Comparison of ENCODE assay signal across 10 cellular contexts in the genomic region with DNA sequence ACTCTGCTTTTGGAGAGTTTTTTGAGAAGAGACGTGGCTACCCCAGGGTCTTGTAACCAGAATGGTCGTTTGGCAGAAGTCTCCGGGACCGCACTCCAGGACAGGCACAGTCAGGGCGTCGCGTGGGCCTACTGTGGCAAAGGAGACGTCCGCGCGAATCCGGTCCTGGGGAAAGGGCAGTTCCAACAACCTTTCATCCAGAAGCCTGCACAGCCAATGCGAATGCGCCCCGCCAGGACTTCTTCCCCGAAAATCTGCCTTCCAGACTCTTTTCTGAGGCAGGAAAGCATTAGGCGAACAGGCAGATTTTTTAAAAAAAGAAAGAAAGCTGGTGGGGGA. TPM values are rescaled to one million over a fixed set of nuclear protein-coding genes. Genes with fewer than 3 reads are reported as not detected.
DNase-seq lines count a peak whose midpoint lies in the region; ATAC-seq, FAIRE-seq and TF ChIP-seq lines count a peak whose summit lies in the region.
"Had no signal": no experiment of that assay in that cellular context is flagged by ENCODE, and none has a peak within 500 bp of the region (broad histone marks: within the 10 kb centered on the region; RNA-seq: fewer than 3 reads in every experiment).

No MANE protein-coding gene starts in this region.

- no peak overlapping the region for H3K27ac Mint-ChIP-seq in activated CD4-positive, alpha-beta memory T cell treated with anti-CD3 and anti-CD28 coated beads, Interleukin-2, amount 10 ng/mL, durations not matched to agents 7 days and 5 days
- no peak overlapping the region for H3K27ac Mint-ChIP-seq in activated CD4-positive, alpha-beta memory T cell treated with anti-CD3 and anti-CD28 coated beads for 36 hours
- no peak overlapping the region for H3K27ac Mint-ChIP-seq in activated naive CD8-positive, alpha-beta T cell treated with anti-CD3 and anti-CD28 coated beads, Interleukin-2, amount 10 ng/mL, durations not matched to agents 7 days and 5 days

- peak overlapping the region; percentile 82 for H3K4me2 ChIP-seq in keratinocyte (ENCODE audit: control insufficient read depth, extremely low read depth, insufficient read depth, low read depth, low read length)

- POLR2A ChIA-PET in activated CD4-positive, alpha-beta memory T cell treated with anti-CD3 and anti-CD28 coated beads, Interleukin-2, amount 10 ng/mL, durations not matched to agents 7 days and 5 days (lab: Charles Lee), result no interaction called here
- POLR2A ChIA-PET in activated CD4-positive, alpha-beta memory T cell treated with anti-CD3 and anti-CD28 coated beads for 36 hours (lab: Charles Lee), result no interaction called here
- POLR2A ChIA-PET in activated naive CD8-positive, alpha-beta T cell treated with anti-CD3 and anti-CD28 coated beads, Interleukin-2, amount 10 ng/mL, durations not matched to agents 7 days and 5 days (lab: Charles Lee), result no interaction called here

- no peak for ATAC-seq in activated naive CD8-positive, alpha-beta T cell treated with anti-CD3 and anti-CD28 coated beads, Interleukin-2, amount 10 ng/mL, durations not matched to agents 7 days and 5 days (ENCODE audit: low read depth)
- ATAC-seq in thoracic aorta (ENCODE audit: insufficient number of reproducible peaks, low FRiP score, low read depth), result no peak
- ATAC-seq: Panc1 had no signal

- CTCF ChIA-PET in activated CD4-positive, alpha-beta memory T cell treated with anti-CD3 and anti-CD28 coated beads, Interleukin-2, amount 10 ng/mL, durations not matched to agents 7 days and 5 days (lab: Charles Lee), result interaction anchor here (0.8 kb wide), 1 partner anchor 18 kb away, joined by 4 read pairs; no protein-coding TSS in a partner anchor
- CTCF ChIA-PET in activated CD4-positive, alpha-beta memory T cell treated with anti-CD3 and anti-CD28 coated beads for 36 hours (lab: Charles Lee), result interaction anchor here (0.7 kb wide), 1 partner anchor 12 kb away, joined by 3 read pairs; no protein-coding TSS in a partner anchor

- H3K9ac ChIP-seq in keratinocyte (ENCODE audit: control insufficient read depth, extremely low read depth, insufficient read depth, low read length), result no peak overlapping the region

- peaks cover 20% of the 10 kb centered on the region for H3K4me1 Mint-ChIP-seq in activated CD4-positive, alpha-beta memory T cell treated with anti-CD3 and anti-CD28 coated beads, Interleukin-2, amount 10 ng/mL, durations not matched to agents 7 days and 5 days
- peaks cover 31% of the 10 kb centered on the region for H3K4me1 Mint-ChIP-seq in activated CD4-positive, alpha-beta memory T cell treated with anti-CD3 and anti-CD28 coated beads for 36 hours (ENCODE audit: low read depth)
- H3K4me1 Mint-ChIP-seq in activated naive CD8-positive, alpha-beta T cell treated with anti-CD3 and anti-CD28 coated beads, Interleukin-2, amount 10 ng/mL, durations not matched to agents 7 days and 5 days, result peaks cover 13% of the 10 kb centered on the region

- no peak overlapping the region for H2AFZ ChIP-seq in keratinocyte (ENCODE audit: control insufficient read depth, low read length)

- H3K36me3 ChIP-seq in keratinocyte (ENCODE audit: control insufficient read depth in 2 of 2, extremely low read depth in 1 of 2, insufficient read depth in 2 of 2, low read length in 2 of 2) (no peaks in the 10 kb centered on the region), thoracic aorta (no peaks in the 10 kb centered on the region)

- peak overlapping the region; percentile 23 to 63 (median 44) for H3K4me3 ChIP-seq in keratinocyte (ENCODE audit: control insufficient read depth in 2 of 3, extremely low read depth in 1 of 3, insufficient read depth in 2 of 3, low read depth in 1 of 3, low read length in 3 of 3)
- H3K4me3 ChIP-seq in thoracic aorta, result peak overlapping the region; percentile 79

- H3K9me3 ChIP-seq in keratinocyte (ENCODE audit: control insufficient read depth, low read depth, low read length) (no peaks in the 10 kb centered on the region), thoracic aorta (no peaks in the 10 kb centered on the region)

- intact Hi-C loops in activated CD4-positive, alpha-beta memory T cell treated with anti-CD3 and anti-CD28 coated beads for 36 hours (cut with micrococcal nuclease), result loop anchor here (5.0 kb wide), 1 partner anchor 299 kb away; a partner anchor contains a TSS

- TF ChIP-seq CTCF in keratinocyte (optimal IDR thresholded peaks at IDR 0.05 in 1 of 3, IDR thresholded peaks at IDR 0.05 in 1 of 3, conservative IDR thresholded peaks at IDR 0.05 in 1 of 3; ENCODE audit: extremely low read depth in 1 of 3, insufficient read depth in 2 of 3, low read length in 3 of 3), result no peak
- no peak for TF ChIP-seq CTCF in thoracic aorta (IDR thresholded peaks at IDR 0.05)

- no peaks in the 10 kb centered on the region for H3K36me3 Mint-ChIP-seq in activated CD4-positive, alpha-beta memory T cell treated with anti-CD3 and anti-CD28 coated beads, Interleukin-2, amount 10 ng/mL, durations not matched to agents 7 days and 5 days (ENCODE audit: low read depth)
- no peaks in the 10 kb centered on the region for H3K36me3 Mint-ChIP-seq in activated CD4-positive, alpha-beta memory T cell treated with anti-CD3 and anti-CD28 coated beads for 36 hours
- H3K36me3 Mint-ChIP-seq in activated naive CD8-positive, alpha-beta T cell treated with anti-CD3 and anti-CD28 coated beads, Interleukin-2, amount 10 ng/mL, durations not matched to agents 7 days and 5 days, result peaks cover 1% of the 10 kb centered on the region

- H3K9me3 Mint-ChIP-seq in activated CD4-positive, alpha-beta memory T cell treated with anti-CD3 and anti-CD28 coated beads, Interleukin-2, amount 10 ng/mL, durations not matched to agents 7 days and 5 days, result no peaks in the 10 kb centered on the region
- H3K9me3 Mint-ChIP-seq in activated CD4-positive, alpha-beta memory T cell treated with anti-CD3 and anti-CD28 coated beads for 36 hours, result no peaks in the 10 kb centered on the region
- peaks cover 1% of the 10 kb centered on the region for H3K9me3 Mint-ChIP-seq in activated naive CD8-positive, alpha-beta T cell treated with anti-CD3 and anti-CD28 coated beads, Interleukin-2, amount 10 ng/mL, durations not matched to agents 7 days and 5 days

- H3K4me1 ChIP-seq in keratinocyte (ENCODE audit: control insufficient read depth, extremely low read depth, insufficient read depth, low read length) (no peaks in the 10 kb centered on the region), thoracic aorta (ENCODE audit: control insufficient read depth in 1 of 2, low read depth in 2 of 2) (peaks cover 20 to 33% of the 10 kb centered on the region in 2 donors)

- dilution Hi-C loops in keratinocyte (cut with MboI; ENCODE audit: extremely low pct_ligation_motif_present, low sequenced_read_pairs), result no loop called here

- no peaks in the 10 kb centered on the region for H3K9me1 ChIP-seq in keratinocyte (ENCODE audit: control insufficient read depth, extremely low read depth, insufficient read depth, low read length)

- no peak for DNase-seq in activated CD4-positive, alpha-beta memory T cell treated with anti-CD3 and anti-CD28 coated beads, Interleukin-2, amount 10 ng/mL, durations not matched to agents 7 days and 5 days
- no peak for DNase-seq in activated CD4-positive, alpha-beta memory T cell treated with anti-CD3 and anti-CD28 coated beads for 36 hours
- DNase-seq in activated naive CD8-positive, alpha-beta T cell treated with anti-CD3 and anti-CD28 coated beads, Interleukin-2, amount 10 ng/mL, durations not matched to agents 7 days and 5 days, result no peak
- DNase-seq in keratinocyte (ENCODE audit: low read depth, low spot score) (no peak), thoracic aorta (ENCODE audit: low spot score) (no peak), mesenteric fat pad (ENCODE audit: low spot score) (no peak), NCI-H748 (lab: John Stamatoyannopoulos, UW; ENCODE audit: unreplicated experiment) (no peak)
- no peak for DNase-seq in activated effector memory CD4-positive, alpha-beta T cell treated with Interleukin-2 at 50 U/mL for 16 hours

- FAIRE-seq in keratinocyte (lab: Jason Lieb, UNC), result no peak

- peaks cover 80% of the 10 kb centered on the region for H3K27me3 ChIP-seq in keratinocyte (ENCODE audit: control insufficient read depth, extremely low read depth, insufficient read depth, low read length)
- no peaks in the 10 kb centered on the region for H3K27me3 ChIP-seq in thoracic aorta (replicated peaks; ENCODE audit: insufficient read depth)

- no peaks in the 10 kb centered on the region for H3K79me2 ChIP-seq in keratinocyte (ENCODE audit: control insufficient read depth, insufficient read depth, low read length)

- H3K27me3 Mint-ChIP-seq in activated CD4-positive, alpha-beta memory T cell treated with anti-CD3 and anti-CD28 coated beads, Interleukin-2, amount 10 ng/mL, durations not matched to agents 7 days and 5 days, result peaks cover 84% of the 10 kb centered on the region
- peaks cover 68% of the 10 kb centered on the region for H3K27me3 Mint-ChIP-seq in activated CD4-positive, alpha-beta memory T cell treated with anti-CD3 and anti-CD28 coated beads for 36 hours
- H3K27me3 Mint-ChIP-seq in activated naive CD8-positive, alpha-beta T cell treated with anti-CD3 and anti-CD28 coated beads, Interleukin-2, amount 10 ng/mL, durations not matched to agents 7 days and 5 days, result peaks cover 88% of the 10 kb centered on the region

- H4K20me1 ChIP-seq in keratinocyte (ENCODE audit: control insufficient read depth, extremely low read depth, insufficient read depth, low read length), result peaks cover 4% of the 10 kb centered on the region

- H3K27ac ChIP-seq in keratinocyte (ENCODE audit: control insufficient read depth, insufficient read depth, low read length), result no peak overlapping the region
- peak overlapping the region; percentile 27 to 35 for H3K27ac ChIP-seq in thoracic aorta
- H3K27ac ChIP-seq: epithelial cell of prostate had no signal

- peak overlapping the region; percentile 37 for H3K4me3 Mint-ChIP-seq in activated CD4-positive, alpha-beta memory T cell treated with anti-CD3 and anti-CD28 coated beads, Interleukin-2, amount 10 ng/mL, durations not matched to agents 7 days and 5 days
- no peak overlapping the region for H3K4me3 Mint-ChIP-seq in activated CD4-positive, alpha-beta memory T cell treated with anti-CD3 and anti-CD28 coated beads for 36 hours
- peak overlapping the region; percentile 69 for H3K4me3 Mint-ChIP-seq in activated naive CD8-positive, alpha-beta T cell treated with anti-CD3 and anti-CD28 coated beads, Interleukin-2, amount 10 ng/mL, durations not matched to agents 7 days and 5 days

RNA-seq across cellular contexts. Expression of a gene that starts 2.0 kb away (rescaled TPM):
- total RNA-seq in activated CD4-positive, alpha-beta memory T cell treated with anti-CD3 and anti-CD28 coated beads, Interleukin-2, amount 10 ng/mL, durations not matched to agents 7 days and 5 days, result not detected
- not detected for total RNA-seq in activated CD4-positive, alpha-beta memory T cell treated with anti-CD3 and anti-CD28 coated beads for 36 hours
- total RNA-seq in activated naive CD8-positive, alpha-beta T cell treated with anti-CD3 and anti-CD28 coated beads, Interleukin-2, amount 10 ng/mL, durations not matched to agents 7 days and 5 days, result under 1 TPM; 0.14 to 0.28 TPM
- 0.01 TPM in 1 of 3 replicates, not detected in the others for polyA plus RNA-seq in keratinocyte
- polyA plus RNA-seq in keratinocyte (2011; ENCODE audit: low read depth), result not detected
- polyA plus RNA-seq in keratinocyte (2011; cell fraction: cytosol; rRNA removed), result 0.02 TPM in 1 of 2 replicates, not detected in the other
- 0.08 TPM in 1 of 2 replicates, not detected in the other for polyA plus RNA-seq in keratinocyte (2011; cell fraction: nucleus; rRNA removed)
- not detected in 2 replicates for polyA plus RNA-seq in keratinocyte (2012; ENCODE audit: low replicate concordance)
- not detected in 3 replicates for polyA minus RNA-seq in keratinocyte
- polyA minus RNA-seq in keratinocyte (2011; cell fraction: cytosol; rRNA and poly(A)+ RNA removed), result not detected
- polyA minus RNA-seq in keratinocyte (2011; cell fraction: nucleus; rRNA and poly(A)+ RNA removed), result not detected in 2 replicates
- total RNA-seq in thoracic aorta (1 to 10 TPM; 1.1 to 1.8 TPM), mesenteric fat pad (1.9 TPM)
